ENCODE assay signal across 8 cellular contexts in genomic region chr1:41313661-41314131, GRCh38. TPM values are rescaled to one million over a fixed set of nuclear protein-coding genes. Genes with fewer than 3 reads are reported as not detected.
DNase-seq lines count a peak whose midpoint lies in the region; ATAC-seq and TF ChIP-seq lines count a peak whose summit lies in the region.
"Had no signal": no experiment of that assay in that cellular context is flagged by ENCODE, and none has a peak within 500 bp of the region (broad histone marks: within the 10 kb centered on the region; RNA-seq: fewer than 3 reads in every experiment).

No MANE protein-coding gene starts in this region.

- H3K27me3 Mint-ChIP-seq in nephron progenitor cell (ENCODE audit: low read depth, poor library complexity), result peaks cover 16% of the 10 kb centered on the region

- DNase-seq in NB4 (ENCODE audit: low read depth) (peak; percentile 47), choroid plexus epithelial cell (ENCODE audit: low read depth) (peak; percentile 21), nephron progenitor cell (peak; percentile 31), H4 (ENCODE audit: low spot score) (no peak)

- H3K36me3 Mint-ChIP-seq in nephron progenitor cell (ENCODE audit: low read depth), result no peaks in the 10 kb centered on the region

- H3K4me3 ChIP-seq in NB4 (ENCODE audit: low read depth, low read length) (no peak overlapping the region), choroid plexus epithelial cell (ENCODE audit: low read depth, low read length) (no peak overlapping the region)
- H3K4me3 ChIP-seq: SJSA1 had no signal

- TF ChIP-seq POLR2A in NB4 (IDR thresholded peaks at IDR 0.05; ENCODE audit: extremely low read depth, insufficient read length), result no peak

- ATAC-seq in HG03280 (IDR thresholded peaks at IDR 0.05; ENCODE audit: unreplicated experiment), result no peak
- no peak for ATAC-seq in HG02885 (IDR thresholded peaks at IDR 0.05; ENCODE audit: poor library complexity, unreplicated experiment)

- H3K4me3 Mint-ChIP-seq in nephron progenitor cell, result no peak overlapping the region

- no peaks in the 10 kb centered on the region for H3K9me3 Mint-ChIP-seq in nephron progenitor cell

- H3K4me1 Mint-ChIP-seq in nephron progenitor cell, result peaks cover 17% of the 10 kb centered on the region

- H3K27ac Mint-ChIP-seq in nephron progenitor cell, result no peak overlapping the region

- TF ChIP-seq CTCF in GM12873 (IDR thresholded peaks at IDR 0.05; ENCODE audit: insufficient read depth, low read depth, low read length, missing control alignments), result peak; percentile 78
- peak; percentile 54 for TF ChIP-seq CTCF in NB4 (IDR thresholded peaks at IDR 0.05; ENCODE audit: low read depth, low read length)
- TF ChIP-seq CTCF in choroid plexus epithelial cell (conservative IDR thresholded peaks at IDR 0.05; ENCODE audit: low read depth, low read length), result peak; percentile 62
- TF ChIP-seq CTCF in nephron progenitor cell (IDR thresholded peaks at IDR 0.05), result peak; percentile 57

RNA-seq across cellular contexts. Expression of gene FOXO6, which starts 47.5 kb away (rescaled TPM):
- total RNA-seq in H4 (2014; rRNA removed; shearing (Covaris generic)), result 0.35 and 0.45 TPM in 2 replicates
